Comparison of ENCODE assay signal across 8 cellular contexts in the genomic region with DNA sequence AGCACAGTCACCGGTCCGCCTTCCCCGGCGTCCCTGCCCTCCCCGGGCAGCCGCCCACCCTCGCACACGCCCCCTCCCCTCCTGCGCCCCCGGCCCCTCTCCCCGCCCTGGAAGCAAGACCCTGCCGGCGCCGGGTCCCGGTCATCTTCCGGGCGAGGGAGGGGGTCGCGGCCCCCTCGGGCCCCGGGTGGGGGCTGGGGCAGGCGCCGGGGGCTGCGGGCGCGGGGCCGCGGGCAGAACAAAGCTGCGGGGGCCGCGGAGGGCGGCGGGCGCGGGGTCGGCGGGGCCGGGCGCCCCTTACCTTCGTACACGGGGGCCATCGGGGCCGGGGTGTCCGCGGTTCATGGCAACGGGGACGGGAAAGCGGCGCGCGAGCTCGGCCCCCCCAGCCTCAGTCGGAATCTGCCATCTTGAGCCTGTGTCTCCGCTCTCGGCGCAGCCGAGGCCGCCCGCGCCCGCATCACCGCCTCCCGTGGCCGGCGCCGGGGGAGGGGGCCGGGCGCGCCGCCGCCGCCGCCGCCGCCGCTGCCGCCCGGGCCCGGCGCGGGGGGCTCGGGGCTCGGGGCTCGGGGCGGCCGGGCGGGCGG.
DNase-seq lines count a peak whose midpoint lies in the region; ATAC-seq and TF ChIP-seq lines count a peak whose summit lies in the region.

No MANE protein-coding gene starts in this region.

- H3K9ac ChIP-seq in endocrine pancreas (ENCODE audit: control insufficient read depth, insufficient read depth, low read length) (peak overlapping the region; percentile 90), muscle layer of colon (ENCODE audit: low read length) (peak overlapping the region; percentile 84)

- H3K27me3 ChIP-seq in endocrine pancreas (ENCODE audit: control insufficient read depth, insufficient read depth, low read length), result no peaks in the 10 kb centered on the region
- H3K27me3 ChIP-seq in muscle layer of colon (ENCODE audit: control insufficient read depth in 1 of 2, insufficient read depth in 2 of 2, low read length in 2 of 2), result no peaks in the 10 kb centered on the region
- H3K27me3 ChIP-seq in tibial artery, result no peaks in the 10 kb centered on the region

- intact Hi-C loops in tibial artery (cut with DNase I; ENCODE audit: low total_unique reads), result loop anchor here (10.0 kb wide), 1 partner anchor 93 kb away; no protein-coding TSS in a partner anchor

- POLR2A ChIA-PET in AG04449 (lab: Yijun Ruan, JAX), result interaction anchor here (0.6 to 1.0 kb wide), 2 partner anchors 138 to 268 kb away, joined by 3 to 5 read pairs; no protein-coding TSS in a partner anchor

- no peaks in the 10 kb centered on the region for H3K9me3 ChIP-seq in endocrine pancreas (ENCODE audit: control insufficient read depth, low read length)
- no peaks in the 10 kb centered on the region for H3K9me3 ChIP-seq in muscle layer of colon (ENCODE audit: low read length)
- H3K9me3 ChIP-seq in tibial artery, result no peaks in the 10 kb centered on the region

- ATAC-seq in GM19035 (IDR thresholded peaks at IDR 0.05; ENCODE audit: unreplicated experiment), result peak; percentile 7

- H3K4me1 ChIP-seq in endocrine pancreas (ENCODE audit: control insufficient read depth, insufficient read depth, low read length), result peaks cover 11% of the 10 kb centered on the region
- H3K4me1 ChIP-seq in muscle layer of colon (ENCODE audit: insufficient read depth, low read length), result peaks cover 8% of the 10 kb centered on the region
- peaks cover 0 to 45% (median 27%) of the 10 kb centered on the region in 4 donors for H3K4me1 ChIP-seq in tibial artery

- no peak for DNase-seq in AG04449 (ENCODE audit: low read depth, low spot score)
- peak; percentile 48 for DNase-seq in HuH-7 (ENCODE audit: low spot score)
- DNase-seq in activated CD4-positive, alpha-beta T cell treated with anti-CD3 and anti-CD28 coated beads, Interleukin-2, amount 50 U/mL, for 1 hour, result peak; percentile 49
- no peak for DNase-seq in tibial artery
- DNase-seq in cerebellar nuclear complex (lab: John Stamatoyannopoulos, UW), result no peak

- H3K27ac ChIP-seq in muscle layer of colon (ENCODE audit: low read depth, low read length) (peak overlapping the region; percentile 84), tibial artery (peak overlapping the region; percentile 96 to 99)

- H3K36me3 ChIP-seq in endocrine pancreas (ENCODE audit: control insufficient read depth, insufficient read depth, low read length) (no peaks in the 10 kb centered on the region), muscle layer of colon (ENCODE audit: insufficient read depth, low read length) (no peaks in the 10 kb centered on the region), tibial artery (no peaks in the 10 kb centered on the region)

- TF ChIP-seq CTCF in AG04449 (IDR thresholded peaks at IDR 0.05; ENCODE audit: insufficient read depth, low read length, missing control alignments) (no peak), tibial artery (IDR thresholded peaks at IDR 0.05) (no peak)

- peak overlapping the region; percentile 76 for H3K4me3 ChIP-seq in AG04449 (ENCODE audit: low read depth, low read length)
- no peak overlapping the region for H3K4me3 ChIP-seq in endocrine pancreas (ENCODE audit: control insufficient read depth, insufficient read depth, low read length)
- peak overlapping the region; percentile 88 to 89 for H3K4me3 ChIP-seq in muscle layer of colon (ENCODE audit: low read depth in 1 of 2, low read length in 2 of 2)
- H3K4me3 ChIP-seq in tibial artery, result peak overlapping the region; percentile 68 to 83

- CTCF ChIA-PET in AG04449 (lab: Yijun Ruan, JAX), result interaction anchor here (0.6 to 4.9 kb wide), 6 partner anchors 9 to 225 kb away, joined by 3 to 38 read pairs (median 6); no protein-coding TSS in a partner anchor

Comparison
In these comparisons a context has a peak if more than half of its experiments do, and no peak if none do; other contexts are left out.
1. DNase-seq: peak in HuH-7 (single experiment) and activated CD4-positive, alpha-beta T cell treated with anti-CD3 and anti-CD28 coated beads, Interleukin-2, amount 50 U/mL, for 1 hour (single experiment); none in AG04449 (single experiment), tibial artery (0 of 2) and cerebellar nuclear complex (0 of 2).